Comparison of ENCODE assay signal across 8 cellular contexts in genomic region chr11:68974421-68975194, GRCh38. TPM values are rescaled to one million over a fixed set of nuclear protein-coding genes. Genes with fewer than 3 reads are reported as not detected.
DNase-seq lines count a peak whose midpoint lies in the region; ATAC-seq and TF ChIP-seq lines count a peak whose summit lies in the region.

No MANE protein-coding gene starts in this region.

- no peak for TF ChIP-seq CTCF in fibroblast of mammary gland (conservative IDR thresholded peaks at IDR 0.05; ENCODE audit: control insufficient read depth, insufficient read depth, low read depth, low read length)

- DNase-seq in stimulated activated CD4-positive, alpha-beta T cell treated with anti-CD3 and anti-CD28 coated beads, Interleukin-1b, Interleukin-23, amount 100 ng/mL, for 48 hours = peak; percentile 25
- DNase-seq in stimulated activated CD4-positive, alpha-beta T cell treated with anti-CD3 and anti-CD28 coated beads, Interleukin-4, amount 100 ng/mL, for 4 hours = no peak
- DNase-seq in RPMI7951 (ENCODE audit: low read depth) = peak; percentile 42
- peak; percentile 37 for DNase-seq in fibroblast of mammary gland (ENCODE audit: low read depth)
- DNase-seq in DMS153 treated with DMSO at 0.1 percent for 48 hours (lab: John Stamatoyannopoulos, UW; ENCODE audit: unreplicated experiment) = no peak

- ATAC-seq in HG03520 (IDR thresholded peaks at IDR 0.05; ENCODE audit: unreplicated experiment) = no peak
- ATAC-seq in HG02840 (IDR thresholded peaks at IDR 0.05; ENCODE audit: low FRiP score, unreplicated experiment) = no peak
- ATAC-seq in HG03097 (IDR thresholded peaks at IDR 0.05; ENCODE audit: low FRiP score, unreplicated experiment) = no peak

- no peak overlapping the region for H3K4me3 ChIP-seq in fibroblast of mammary gland (ENCODE audit: control insufficient read depth, low read depth, low read length)

RNA-seq across cellular contexts. Expression of gene MRGPRD, which starts 6.2 kb away (rescaled TPM):
- not detected in 2 replicates for total RNA-seq in RPMI7951 (2014; rRNA removed; shearing (Covaris generic))

RNA-seq across cellular contexts. Expression of gene MRGPRF, which starts 38.4 kb away (rescaled TPM):
- total RNA-seq in RPMI7951 (2014; rRNA removed; shearing (Covaris generic)) = under 0.01 TPM in 1 of 2 replicates, not detected in the other

Comparison
In these comparisons a context has a peak if more than half of its experiments do, and no peak if none do; other contexts are left out.
1. DNase-seq: peak in stimulated activated CD4-positive, alpha-beta T cell treated with anti-CD3 and anti-CD28 coated beads, Interleukin-1b, Interleukin-23, amount 100 ng/mL, for 48 hours (single experiment), RPMI7951 (single experiment) and fibroblast of mammary gland (single experiment); none in stimulated activated CD4-positive, alpha-beta T cell treated with anti-CD3 and anti-CD28 coated beads, Interleukin-4, amount 100 ng/mL, for 4 hours (0 of 2) and DMS153 treated with DMSO at 0.1 percent for 48 hours (single experiment).